ENCODE assay signal across 18 cellular contexts in the genomic region with DNA sequence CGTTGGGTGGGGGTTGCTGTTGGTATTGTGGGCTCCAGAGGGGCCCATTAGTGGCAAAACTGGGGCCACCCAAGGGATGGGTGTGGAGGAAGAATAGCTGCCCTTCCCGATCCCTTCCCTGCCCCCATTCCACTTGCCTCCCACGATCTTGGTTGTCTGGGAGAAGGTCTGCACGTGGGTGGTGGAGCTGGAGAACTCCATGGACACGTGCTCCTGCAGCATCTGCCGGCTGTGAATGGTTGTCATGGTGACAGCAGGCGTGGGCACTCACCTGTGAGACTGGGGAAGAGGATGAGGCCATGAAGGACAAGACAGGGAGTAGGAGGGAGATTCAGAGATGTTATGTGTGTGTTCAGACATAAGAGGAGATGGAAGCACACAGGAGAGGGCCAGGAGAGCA. TPM values are rescaled to one million over a fixed set of nuclear protein-coding genes. Genes with fewer than 3 reads are reported as not detected.
DNase-seq lines count a peak whose midpoint lies in the region; ATAC-seq and TF ChIP-seq lines count a peak whose summit lies in the region.
"Had no signal": no experiment of that assay in that cellular context is flagged by ENCODE, and none has a peak within 500 bp of the region (broad histone marks: within the 10 kb centered on the region; RNA-seq: fewer than 3 reads in every experiment).

No MANE protein-coding gene starts in this region.

- peak overlapping the region; percentile 4 for H3K27ac ChIP-seq in angular gyrus (ENCODE audit: low read depth, low read length)
- H3K27ac ChIP-seq: BLaER1, gastrocnemius medialis had no signal

- ATAC-seq in SK-N-SH treated with all-trans-retinoic acid at 6 μM for 48 hours, result no peak
- ATAC-seq: gastrocnemius medialis, left lobe of liver, Right ventricle myocardium inferior had no signal

- DNase-seq in NCI-H2029 (lab: John Stamatoyannopoulos, UW) (peak; percentile 19), NCI-H2029 treated with DMSO at 0.1 percent for 48 hours (lab: John Stamatoyannopoulos, UW) (no peak), NCI-H1417 treated with DMSO at 0.1 percent for 48 hours (lab: John Stamatoyannopoulos, UW) (peak; percentile 49), occipital lobe (lab: John Stamatoyannopoulos, UW) (peak; percentile 71), COLO829 (ENCODE audit: low spot score) (no peak), MV-4-11 (lab: John Stamatoyannopoulos, UW) (no peak)
- DNase-seq: activated CD4-positive, alpha-beta T cell treated with anti-CD3 and anti-CD28 coated beads, Interleukin-2, amount 10 ng/mL, durations not matched to agents 24 days and 14 days; amniotic stem cell; gastrocnemius medialis; nephron progenitor cell; stimulated activated CD8-positive, alpha-beta memory T cell treated with anti-CD3 and anti-CD28 coated beads, Interleukin-4, amount 100 ng/mL, for 48 hours had no signal

TF ChIP-seq in SK-N-SH treated with all-trans-retinoic acid at 6 μM for 48 hours, 23 proteins besides CTCF, POLR2A, EP300 and RAD21:
- no peak for TF ChIP-seq ZC3H10 (CRISPR knock-in tag; IDR thresholded peaks at IDR 0.05)
- no peak for TF ChIP-seq ZFP3 (CRISPR knock-in tag; IDR thresholded peaks at IDR 0.05)
- no peak for TF ChIP-seq ZNF8 (CRISPR knock-in tag; IDR thresholded peaks at IDR 0.05)
- TF ChIP-seq, protein P1, sequence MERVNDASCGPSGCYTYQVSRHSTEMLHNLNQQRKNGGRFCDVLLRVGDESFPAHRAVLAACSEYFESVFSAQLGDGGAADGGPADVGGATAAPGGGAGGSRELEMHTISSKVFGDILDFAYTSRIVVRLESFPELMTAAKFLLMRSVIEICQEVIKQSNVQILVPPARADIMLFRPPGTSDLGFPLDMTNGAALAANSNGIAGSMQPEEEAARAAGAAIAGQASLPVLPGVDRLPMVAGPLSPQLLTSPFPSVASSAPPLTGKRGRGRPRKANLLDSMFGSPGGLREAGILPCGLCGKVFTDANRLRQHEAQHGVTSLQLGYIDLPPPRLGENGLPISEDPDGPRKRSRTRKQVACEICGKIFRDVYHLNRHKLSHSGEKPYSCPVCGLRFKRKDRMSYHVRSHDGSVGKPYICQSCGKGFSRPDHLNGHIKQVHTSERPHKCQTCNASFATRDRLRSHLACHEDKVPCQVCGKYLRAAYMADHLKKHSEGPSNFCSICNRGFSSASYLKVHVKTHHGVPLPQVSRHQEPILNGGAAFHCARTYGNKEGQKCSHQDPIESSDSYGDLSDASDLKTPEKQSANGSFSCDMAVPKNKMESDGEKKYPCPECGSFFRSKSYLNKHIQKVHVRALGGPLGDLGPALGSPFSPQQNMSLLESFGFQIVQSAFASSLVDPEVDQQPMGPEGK (CRISPR knock-in tag; IDR thresholded peaks at IDR 0.05; ENCODE audit: borderline replicate concordance), result no peak
- TF ChIP-seq, protein P2, sequence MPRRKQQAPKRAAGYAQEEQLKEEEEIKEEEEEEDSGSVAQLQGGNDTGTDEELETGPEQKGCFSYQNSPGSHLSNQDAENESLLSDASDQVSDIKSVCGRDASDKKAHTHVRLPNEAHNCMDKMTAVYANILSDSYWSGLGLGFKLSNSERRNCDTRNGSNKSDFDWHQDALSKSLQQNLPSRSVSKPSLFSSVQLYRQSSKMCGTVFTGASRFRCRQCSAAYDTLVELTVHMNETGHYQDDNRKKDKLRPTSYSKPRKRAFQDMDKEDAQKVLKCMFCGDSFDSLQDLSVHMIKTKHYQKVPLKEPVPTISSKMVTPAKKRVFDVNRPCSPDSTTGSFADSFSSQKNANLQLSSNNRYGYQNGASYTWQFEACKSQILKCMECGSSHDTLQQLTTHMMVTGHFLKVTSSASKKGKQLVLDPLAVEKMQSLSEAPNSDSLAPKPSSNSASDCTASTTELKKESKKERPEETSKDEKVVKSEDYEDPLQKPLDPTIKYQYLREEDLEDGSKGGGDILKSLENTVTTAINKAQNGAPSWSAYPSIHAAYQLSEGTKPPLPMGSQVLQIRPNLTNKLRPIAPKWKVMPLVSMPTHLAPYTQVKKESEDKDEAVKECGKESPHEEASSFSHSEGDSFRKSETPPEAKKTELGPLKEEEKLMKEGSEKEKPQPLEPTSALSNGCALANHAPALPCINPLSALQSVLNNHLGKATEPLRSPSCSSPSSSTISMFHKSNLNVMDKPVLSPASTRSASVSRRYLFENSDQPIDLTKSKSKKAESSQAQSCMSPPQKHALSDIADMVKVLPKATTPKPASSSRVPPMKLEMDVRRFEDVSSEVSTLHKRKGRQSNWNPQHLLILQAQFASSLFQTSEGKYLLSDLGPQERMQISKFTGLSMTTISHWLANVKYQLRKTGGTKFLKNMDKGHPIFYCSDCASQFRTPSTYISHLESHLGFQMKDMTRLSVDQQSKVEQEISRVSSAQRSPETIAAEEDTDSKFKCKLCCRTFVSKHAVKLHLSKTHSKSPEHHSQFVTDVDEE (CRISPR knock-in tag; IDR thresholded peaks at IDR 0.05), result no peak
- TF ChIP-seq, protein P3, sequence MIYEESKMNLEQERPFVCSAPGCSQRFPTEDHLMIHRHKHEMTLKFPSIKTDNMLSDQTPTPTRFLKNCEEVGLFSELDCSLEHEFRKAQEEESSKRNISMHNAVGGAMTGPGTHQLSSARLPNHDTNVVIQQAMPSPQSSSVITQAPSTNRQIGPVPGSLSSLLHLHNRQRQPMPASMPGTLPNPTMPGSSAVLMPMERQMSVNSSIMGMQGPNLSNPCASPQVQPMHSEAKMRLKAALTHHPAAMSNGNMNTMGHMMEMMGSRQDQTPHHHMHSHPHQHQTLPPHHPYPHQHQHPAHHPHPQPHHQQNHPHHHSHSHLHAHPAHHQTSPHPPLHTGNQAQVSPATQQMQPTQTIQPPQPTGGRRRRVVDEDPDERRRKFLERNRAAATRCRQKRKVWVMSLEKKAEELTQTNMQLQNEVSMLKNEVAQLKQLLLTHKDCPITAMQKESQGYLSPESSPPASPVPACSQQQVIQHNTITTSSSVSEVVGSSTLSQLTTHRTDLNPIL (CRISPR knock-in tag; IDR thresholded peaks at IDR 0.05; ENCODE audit: low read depth), result no peak
- TF ChIP-seq SNAI2 (CRISPR knock-in tag; IDR thresholded peaks at IDR 0.05), result no peak
- no peak for TF ChIP-seq ARNTL (CRISPR knock-in tag; IDR thresholded peaks at IDR 0.05; ENCODE audit: borderline replicate concordance, low read depth)
- no peak for TF ChIP-seq ZFP30 (CRISPR knock-in tag; IDR thresholded peaks at IDR 0.05)
- TF ChIP-seq CSDC2 (CRISPR knock-in tag; IDR thresholded peaks at IDR 0.05), result no peak
- TF ChIP-seq ESRRG (CRISPR knock-in tag; IDR thresholded peaks at IDR 0.05), result no peak
- no peak for TF ChIP-seq ZNF565 (CRISPR knock-in tag; conservative IDR thresholded peaks at IDR 0.05; ENCODE audit: low read depth)
- no peak for TF ChIP-seq PPARA (CRISPR knock-in tag; IDR thresholded peaks at IDR 0.05; ENCODE audit: borderline replicate concordance)
- TF ChIP-seq, protein P4, sequence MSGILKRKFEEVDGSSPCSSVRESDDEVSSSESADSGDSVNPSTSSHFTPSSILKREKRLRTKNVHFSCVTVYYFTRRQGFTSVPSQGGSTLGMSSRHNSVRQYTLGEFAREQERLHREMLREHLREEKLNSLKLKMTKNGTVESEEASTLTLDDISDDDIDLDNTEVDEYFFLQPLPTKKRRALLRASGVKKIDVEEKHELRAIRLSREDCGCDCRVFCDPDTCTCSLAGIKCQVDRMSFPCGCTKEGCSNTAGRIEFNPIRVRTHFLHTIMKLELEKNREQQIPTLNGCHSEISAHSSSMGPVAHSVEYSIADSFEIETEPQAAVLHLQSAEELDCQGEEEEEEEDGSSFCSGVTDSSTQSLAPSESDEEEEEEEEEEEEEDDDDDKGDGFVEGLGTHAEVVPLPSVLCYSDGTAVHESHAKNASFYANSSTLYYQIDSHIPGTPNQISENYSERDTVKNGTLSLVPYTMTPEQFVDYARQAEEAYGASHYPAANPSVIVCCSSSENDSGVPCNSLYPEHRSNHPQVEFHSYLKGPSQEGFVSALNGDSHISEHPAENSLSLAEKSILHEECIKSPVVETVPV (CRISPR knock-in tag; IDR thresholded peaks at IDR 0.05), result no peak
- no peak for TF ChIP-seq OSR1 (CRISPR knock-in tag; IDR thresholded peaks at IDR 0.05)
- no peak for TF ChIP-seq BACH2 (CRISPR knock-in tag; IDR thresholded peaks at IDR 0.05; ENCODE audit: borderline replicate concordance)

RNA-seq across cellular contexts. Expression of a gene that starts 2.0 kb away (rescaled TPM):
- 0.16 TPM for total RNA-seq in occipital lobe
- total RNA-seq: activated CD4-positive, alpha-beta T cell treated with anti-CD3 and anti-CD28 coated beads, Interleukin-2, amount 10 ng/mL, durations not matched to agents 24 days and 14 days; gastrocnemius medialis; MCF 10A; subcutaneous adipose tissue had no signal

RNA-seq across cellular contexts. Expression of a gene that starts 25.4 kb away (rescaled TPM):
- total RNA-seq in occipital lobe, result 6.9 TPM

Comparison
In these comparisons a context has a peak if more than half of its experiments do, and no peak if none do; other contexts are left out.
1. DNase-seq: peak in NCI-H2029 (single experiment), NCI-H1417 treated with DMSO at 0.1 percent for 48 hours (single experiment) and occipital lobe (single experiment); none in NCI-H2029 treated with DMSO at 0.1 percent for 48 hours (single experiment), COLO829 (single experiment) and MV-4-11 (single experiment).